30 cellular contexts compared by ENCODE assay signal in genomic region chr2:214226061-214226460, GRCh38.
"Had no signal": no experiment of that assay in that cellular context is flagged by ENCODE, and none has a peak within 500 bp of the region (broad histone marks: within the 10 kb centered on the region; RNA-seq: fewer than 3 reads in every experiment).

No MANE protein-coding gene starts in this region.

- H3K36me3 Mint-ChIP-seq: brain; immature natural killer cell; natural killer cell treated with Interleukin-12 subunit alpha and Interleukin-12 subunit beta and Interleukin-15 and Interleukin-18, amount 100 ng/mL, for 72 hours; stimulated activated memory B cell treated with anti-CD40 and anti-IgM and Interleukin-4, amounts not matched to agents 10 μg/mL and 1 μg/mL and 100 μg/mL, for 72 hours; type B pancreatic cell had no signal

- H3K27me3 ChIP-seq: cardiac muscle cell, gastroesophageal sphincter, uterus had no signal

- H3K4me1 Mint-ChIP-seq: activated CD4-positive, alpha-beta T cell treated with anti-CD3 and anti-CD28 coated beads, Interleukin-2, amount 10 ng/mL, durations not matched to agents 7 days and 5 days; activated naive CD8-positive, alpha-beta T cell treated with anti-CD3 and anti-CD28 coated beads, Interleukin-2, amount 50 U/mL, for 24 hours; activated T-helper 17 cell treated with anti-CD3 and anti-CD28 coated beads, Interleukin-2, amount 50 U/mL, for 72 hours; brain; immature natural killer cell; stimulated activated memory B cell treated with anti-CD40 and anti-IgM and Interleukin-4, amounts not matched to agents 10 μg/mL and 1 μg/mL and 100 μg/mL, for 72 hours; stimulated activated naive CD8-positive, alpha-beta T cell treated with anti-CD3 and anti-CD28 coated beads, Interleukin-15, amount 100 ng/mL, for 72 hours had no signal

- H3K4me1 ChIP-seq: gastroesophageal sphincter, uterus had no signal

- H3K27me3 Mint-ChIP-seq: activated CD4-positive, alpha-beta T cell treated with anti-CD3 and anti-CD28 coated beads, Interleukin-2, amount 10 ng/mL, durations not matched to agents 7 days and 5 days; activated CD8-positive, alpha-beta T cell treated with anti-CD3 and anti-CD28 coated beads for 36 hours; activated naive CD8-positive, alpha-beta T cell treated with anti-CD3 and anti-CD28 coated beads, Interleukin-2, amount 50 U/mL, for 24 hours; activated T-helper 17 cell treated with anti-CD3 and anti-CD28 coated beads, Interleukin-2, amount 50 U/mL, for 72 hours; natural killer cell treated with Interleukin-12 subunit alpha and Interleukin-12 subunit beta and Interleukin-15 and Interleukin-18, amount 100 ng/mL, for 72 hours; stimulated activated memory B cell treated with anti-CD40 and anti-IgM and Interleukin-4, amounts not matched to agents 10 μg/mL and 1 μg/mL and 100 μg/mL, for 72 hours; stimulated activated naive CD8-positive, alpha-beta T cell treated with anti-CD3 and anti-CD28 coated beads, Interleukin-15, amount 100 ng/mL, for 72 hours; type B pancreatic cell had no signal

- H3K27ac ChIP-seq: cardiac muscle cell, gastroesophageal sphincter, uterus, WERI-Rb-1 had no signal

- H3K4me3 ChIP-seq: cardiac muscle cell, gastroesophageal sphincter, lung, mucosa of descending colon, uterus had no signal

- DNase-seq: activated CD4-positive, alpha-beta T cell treated with anti-CD3 and anti-CD28 coated beads, Interleukin-2, amount 10 ng/mL, durations not matched to agents 7 days and 5 days; activated CD4-positive, CD25-positive, alpha-beta regulatory T cell treated with anti-CD3 and anti-CD28 coated beads, Interleukin-2, amount 50 U/mL, for 72 hours; activated CD8-positive, alpha-beta T cell treated with anti-CD3 and anti-CD28 coated beads for 36 hours; activated gamma-delta T cell treated with Interleukin-2 at 50 U/mL for 16 hours; activated naive CD4-positive, alpha-beta T cell treated with anti-CD3 and anti-CD28 coated beads, Interleukin-2, amount 50 U/mL, for 16 hours; activated naive CD8-positive, alpha-beta T cell treated with anti-CD3 and anti-CD28 coated beads, Interleukin-2, amount 50 U/mL, for 24 hours; activated T-cell treated with anti-CD3 and anti-CD28 coated beads, Interleukin-2, amount 50 U/mL, for 4 hours; head of caudate nucleus; hippocampal formation; immature natural killer cell; mucosa of descending colon; posterior cingulate gyrus; small intestine; stimulated activated CD4-positive, alpha-beta T cell treated with anti-CD3 and anti-CD28 coated beads, Interleukin-4, amount 100 ng/mL, for 24 hours; stimulated activated CD8-positive, alpha-beta memory T cell treated with anti-CD3 and anti-CD28 coated beads, Interleukin-4, amount 100 ng/mL, for 48 hours; stimulated activated naive CD8-positive, alpha-beta T cell treated with anti-CD3 and anti-CD28 coated beads, Interleukin-15, amount 100 ng/mL, for 72 hours; substantia nigra; SW 1271; T1000; uterus; WERI-Rb-1 had no signal

- H3K4me3 Mint-ChIP-seq: activated CD4-positive, alpha-beta T cell treated with anti-CD3 and anti-CD28 coated beads, Interleukin-2, amount 10 ng/mL, durations not matched to agents 7 days and 5 days; activated CD8-positive, alpha-beta T cell treated with anti-CD3 and anti-CD28 coated beads for 36 hours; activated naive CD8-positive, alpha-beta T cell treated with anti-CD3 and anti-CD28 coated beads, Interleukin-2, amount 50 U/mL, for 24 hours; activated T-cell treated with anti-CD3 and anti-CD28 coated beads, Interleukin-2, amount 50 U/mL, for 4 hours; activated T-helper 17 cell treated with anti-CD3 and anti-CD28 coated beads, Interleukin-2, amount 50 U/mL, for 72 hours; immature natural killer cell; natural killer cell treated with Interleukin-12 subunit alpha and Interleukin-12 subunit beta and Interleukin-15 and Interleukin-18, amount 100 ng/mL, for 72 hours; stimulated activated memory B cell treated with anti-CD40 and anti-IgM and Interleukin-4, amounts not matched to agents 10 μg/mL and 1 μg/mL and 100 μg/mL, for 72 hours; stimulated activated naive CD8-positive, alpha-beta T cell treated with anti-CD3 and anti-CD28 coated beads, Interleukin-15, amount 100 ng/mL, for 72 hours; T-helper 1 cell treated with Interleukin-12 subunit alpha and Interleukin-12 subunit beta and Interleukin-4 antibody, amounts not matched to agents 30 μg/mL and 1 μg/mL, for 36 hours; type B pancreatic cell had no signal

- H3K36me3 ChIP-seq: cardiac muscle cell, gastroesophageal sphincter, uterus, WERI-Rb-1 had no signal

- H3K9me3 Mint-ChIP-seq: activated CD4-positive, alpha-beta T cell treated with anti-CD3 and anti-CD28 coated beads, Interleukin-2, amount 10 ng/mL, durations not matched to agents 7 days and 5 days; activated CD8-positive, alpha-beta T cell treated with anti-CD3 and anti-CD28 coated beads for 36 hours; activated naive CD8-positive, alpha-beta T cell treated with anti-CD3 and anti-CD28 coated beads, Interleukin-2, amount 50 U/mL, for 24 hours; activated T-cell treated with anti-CD3 and anti-CD28 coated beads, Interleukin-2, amount 50 U/mL, for 4 hours; brain; stimulated activated memory B cell treated with anti-CD40 and anti-IgM and Interleukin-4, amounts not matched to agents 10 μg/mL and 1 μg/mL and 100 μg/mL, for 72 hours; stimulated activated naive CD8-positive, alpha-beta T cell treated with anti-CD3 and anti-CD28 coated beads, Interleukin-15, amount 100 ng/mL, for 72 hours; T-helper 1 cell treated with Interleukin-12 subunit alpha and Interleukin-12 subunit beta and Interleukin-4 antibody, amounts not matched to agents 30 μg/mL and 1 μg/mL, for 36 hours; type B pancreatic cell had no signal

- H3K27ac Mint-ChIP-seq: activated CD4-positive, alpha-beta T cell treated with anti-CD3 and anti-CD28 coated beads, Interleukin-2, amount 10 ng/mL, durations not matched to agents 7 days and 5 days; activated CD8-positive, alpha-beta T cell treated with anti-CD3 and anti-CD28 coated beads for 36 hours; activated naive CD8-positive, alpha-beta T cell treated with anti-CD3 and anti-CD28 coated beads, Interleukin-2, amount 50 U/mL, for 24 hours; activated T-helper 17 cell treated with anti-CD3 and anti-CD28 coated beads, Interleukin-2, amount 50 U/mL, for 72 hours; brain; immature natural killer cell; natural killer cell treated with Interleukin-12 subunit alpha and Interleukin-12 subunit beta and Interleukin-15 and Interleukin-18, amount 100 ng/mL, for 72 hours; stimulated activated memory B cell treated with anti-CD40 and anti-IgM and Interleukin-4, amounts not matched to agents 10 μg/mL and 1 μg/mL and 100 μg/mL, for 72 hours; stimulated activated naive CD8-positive, alpha-beta T cell treated with anti-CD3 and anti-CD28 coated beads, Interleukin-15, amount 100 ng/mL, for 72 hours; T-helper 1 cell treated with Interleukin-12 subunit alpha and Interleukin-12 subunit beta and Interleukin-4 antibody, amounts not matched to agents 30 μg/mL and 1 μg/mL, for 36 hours; type B pancreatic cell had no signal
